19 cellular contexts compared by ENCODE assay signal in the genomic region with DNA sequence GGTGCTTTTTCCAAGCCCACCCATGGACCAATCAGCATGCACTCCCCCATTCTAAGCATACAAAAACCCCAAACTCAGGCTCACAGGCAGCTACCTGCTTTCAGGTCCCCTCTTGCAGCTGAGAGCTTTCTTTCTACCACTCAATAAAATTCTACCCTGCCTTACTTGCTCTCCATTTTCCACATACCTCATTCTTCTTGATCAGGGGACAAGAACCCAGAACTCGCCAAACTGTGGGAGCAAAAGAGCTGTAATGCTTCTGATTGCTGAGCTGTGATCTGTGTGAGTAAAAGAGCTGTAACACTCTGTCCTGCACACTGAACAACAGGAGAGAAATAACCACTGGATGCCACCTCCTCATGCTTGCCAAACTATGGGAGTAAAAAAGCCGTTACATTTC.
"Had no signal": no experiment of that assay in that cellular context is flagged by ENCODE, and none has a peak within 500 bp of the region (broad histone marks: within the 10 kb centered on the region; RNA-seq: fewer than 3 reads in every experiment).

No MANE protein-coding gene starts in this region.

- H3K27ac Mint-ChIP-seq: naive thymus-derived CD8-positive, alpha-beta T cell had no signal

- H3K4me3 Mint-ChIP-seq: naive B cell; naive thymus-derived CD8-positive, alpha-beta T cell had no signal

- H3K27ac ChIP-seq: coronary artery, dorsolateral prefrontal cortex, esophagus muscularis mucosa, foreskin keratinocyte, gastroesophageal sphincter, heart left ventricle, hepatocyte, left lung, lower lobe of right lung had no signal

- H3K27me3 Mint-ChIP-seq: naive B cell; naive thymus-derived CD8-positive, alpha-beta T cell had no signal

- H3K4me1 Mint-ChIP-seq: naive thymus-derived CD8-positive, alpha-beta T cell had no signal

- H3K79me2 ChIP-seq: hepatocyte had no signal

- H3K4me3 ChIP-seq: coronary artery, dorsolateral prefrontal cortex, esophagus muscularis mucosa, gastroesophageal sphincter, heart left ventricle, hepatocyte, left lung, lower lobe of right lung had no signal

- H3K4me1 ChIP-seq: esophagus muscularis mucosa, foreskin keratinocyte, gastroesophageal sphincter, heart left ventricle, left lung, lower lobe of right lung had no signal

- ATAC-seq: foreskin keratinocyte; gastroesophageal sphincter; heart left ventricle; left cardiac atrium; left lung; left ventricle myocardium superior; lower lobe of right lung; naive thymus-derived CD8-positive, alpha-beta T cell had no signal

- H3K27me3 ChIP-seq: dorsolateral prefrontal cortex, esophagus muscularis mucosa, foreskin keratinocyte, gastroesophageal sphincter, heart left ventricle, hepatocyte, left lung had no signal

- H2AFZ ChIP-seq: hepatocyte had no signal

- DNase-seq: dermis blood vessel endothelial cell; dorsolateral prefrontal cortex; effector CD4-positive, alpha-beta T cell; effector memory CD4-positive, alpha-beta T cell; foreskin keratinocyte; heart left ventricle; hypothalamus; left cardiac atrium; left lung; left ventricle myocardium superior; lower lobe of right lung; mesenchymal stem cell; midbrain; naive B cell; naive thymus-derived CD8-positive, alpha-beta T cell had no signal

- H3K36me3 ChIP-seq: esophagus muscularis mucosa, gastroesophageal sphincter, heart left ventricle, left lung, lower lobe of right lung had no signal

- H3K4me2 ChIP-seq: hepatocyte had no signal
